ENCODE assay signal across 11 cellular contexts in the genomic region with DNA sequence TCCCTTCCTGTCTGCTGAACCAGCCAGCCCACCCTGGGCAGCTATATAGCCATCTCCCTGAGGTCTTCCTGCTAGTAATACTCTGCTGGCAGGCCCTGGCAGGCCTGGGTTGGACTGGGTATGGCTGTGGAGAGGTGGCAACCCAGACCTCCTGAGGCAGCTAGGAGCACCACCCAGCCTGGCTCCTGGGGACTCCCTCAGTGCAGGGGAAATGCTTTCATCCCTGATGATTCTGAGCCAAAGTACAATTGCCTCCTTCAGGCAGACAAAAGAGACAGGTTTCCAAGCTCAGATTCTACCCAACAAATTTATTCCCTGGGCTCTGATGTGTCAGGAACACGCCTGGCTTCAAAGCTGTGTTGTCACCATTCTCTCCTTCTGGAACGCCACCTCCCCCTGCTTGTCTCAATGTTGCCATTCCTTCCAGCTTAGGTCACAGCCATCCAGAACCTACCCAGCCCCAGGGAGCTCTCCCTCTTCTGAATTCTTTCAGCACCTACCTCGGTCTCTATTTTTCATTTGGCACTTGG. TPM values are rescaled to one million over a fixed set of nuclear protein-coding genes. Genes with fewer than 3 reads are reported as not detected.
DNase-seq lines count a peak whose midpoint lies in the region; ATAC-seq and TF ChIP-seq lines count a peak whose summit lies in the region.
"Had no signal": no experiment of that assay in that cellular context is flagged by ENCODE, and none has a peak within 500 bp of the region (broad histone marks: within the 10 kb centered on the region; RNA-seq: fewer than 3 reads in every experiment).

No MANE protein-coding gene starts in this region.

- H3K4me1 Mint-ChIP-seq in activated T-cell treated with anti-CD3 and anti-CD28 coated beads, Interleukin-2, amount 50 U/mL, for 72 hours (ENCODE audit: low read depth) = peaks cover 23% of the 10 kb centered on the region

- no peaks in the 10 kb centered on the region for H3K9me2 ChIP-seq in OCI-LY7 (ENCODE audit: insufficient read depth, low read length)

- in situ Hi-C loops in GM13976 (cut with MboI; ENCODE audit: low sequenced_read_pairs, unreplicated experiment) = no loop called here

- BruUV-seq in OCI-LY7 (replicated peaks; lab: Mats Ljungman, UMichigan) = no TSS peak

- H4K20me1 ChIP-seq in OCI-LY7 (ENCODE audit: insufficient read depth, low read length) (no peaks in the 10 kb centered on the region), osteoblast (ENCODE audit: insufficient read depth, low read length) (no peaks in the 10 kb centered on the region)

- peaks cover 23% of the 10 kb centered on the region for H3K4me1 ChIP-seq in OCI-LY7 (ENCODE audit: insufficient read depth, low read length, poor library complexity, severe bottlenecking)
- peaks cover 33% of the 10 kb centered on the region for H3K4me1 ChIP-seq in osteoblast (ENCODE audit: insufficient read depth, low read length)

- H3K79me2 ChIP-seq in OCI-LY7 (ENCODE audit: insufficient read depth, low read depth, low read length) = peaks cover 6% of the 10 kb centered on the region; the same call in 1 of the 2 replicates
- no peaks in the 10 kb centered on the region for H3K79me2 ChIP-seq in osteoblast (ENCODE audit: insufficient read depth, low read length)

- TF ChIP-seq CTCF in BJ (IDR thresholded peaks at IDR 0.05; ENCODE audit: insufficient read depth, low read depth, low read length) = no peak
- TF ChIP-seq CTCF in OCI-LY7 (conservative IDR thresholded peaks at IDR 0.05; ENCODE audit: low read length) = no peak
- no peak for TF ChIP-seq CTCF in osteoblast (IDR thresholded peaks at IDR 0.05; ENCODE audit: extremely low read depth, low read depth, low read length)
- TF ChIP-seq CTCF in GM13976 (IDR thresholded peaks at IDR 0.05; ENCODE audit: borderline replicate concordance, control extremely low read depth, extremely low read depth, insufficient read depth, missing control alignments) = no peak

- peak overlapping the region; percentile 81; the same call in 1 of the 2 replicates for H3K4me2 ChIP-seq in OCI-LY7 (ENCODE audit: low read length)
- peak overlapping the region; percentile 58 for H3K4me2 ChIP-seq in osteoblast (ENCODE audit: insufficient read depth, low read length)

- intact Hi-C loops in OCI-LY7 (cut with micrococcal nuclease; ENCODE audit: unreplicated experiment) = loop anchor here (10.0 kb wide), 1 partner anchor 390 kb away; a partner anchor contains a TSS

- H3K27ac ChIP-seq in OCI-LY7 (ENCODE audit: low read depth, low read length, poor library complexity, severe bottlenecking) (no peak overlapping the region), epithelial cell of prostate (peak overlapping the region; percentile 100), osteoblast (ENCODE audit: low read depth, low read length) (peak overlapping the region; percentile 90)

- CTCF ChIA-PET in BJ (lab: Yijun Ruan, JAX) = interaction anchor here (0.8 to 20.1 kb wide), 5 partner anchors 21 to 118 kb away, joined by 3 to 403 read pairs (median 4); a partner anchor contains a TSS
- CTCF ChIA-PET in OCI-LY7 (lab: Charles Lee; ENCODE audit: unreplicated experiment) = interaction anchor here (0.7 to 1.0 kb wide), 2 partner anchors 21 to 114 kb away, joined by 3 read pairs; no protein-coding TSS in a partner anchor

- H3K27me3 ChIP-seq in BJ (ENCODE audit: control insufficient read depth, insufficient read depth, low read length) (no peaks in the 10 kb centered on the region; the same call in 1 of the 2 replicates), osteoblast (ENCODE audit: insufficient read depth, low read length) (no peaks in the 10 kb centered on the region)

- no peak for ATAC-seq in HG03457 (IDR thresholded peaks at IDR 0.05; ENCODE audit: unreplicated experiment)
- no peak for ATAC-seq in activated T-cell treated with anti-CD3 and anti-CD28 coated beads, Interleukin-2, amount 50 U/mL, for 72 hours (replicated peaks in 1 of 2)

- H3K4me3 Mint-ChIP-seq in activated T-cell treated with anti-CD3 and anti-CD28 coated beads, Interleukin-2, amount 50 U/mL, for 72 hours = no peak overlapping the region

- POLR2A ChIA-PET in BJ (lab: Charles Lee) (interaction anchor here (0.5 kb wide), 1 partner anchor 97 kb away, joined by 5 read pairs; no protein-coding TSS in a partner anchor), OCI-LY7 (lab: Charles Lee) (interaction anchor here (0.6 to 1.3 kb wide), 5 partner anchors 9 to 128 kb away, joined by 3 to 4 read pairs (median 3); no protein-coding TSS in a partner anchor)

- H2AFZ ChIP-seq in OCI-LY7 (ENCODE audit: low read length) (no peak overlapping the region), osteoblast (ENCODE audit: low read length) (peak overlapping the region; percentile 18)

- DNase-seq in BJ (ENCODE audit: low read depth) = peak; percentile 50
- no peak for DNase-seq in OCI-LY7 (ENCODE audit: low spot score)
- peak; percentile 78 for DNase-seq in epithelial cell of prostate (ENCODE audit: low read depth, low spot score)
- DNase-seq in osteoblast (ENCODE audit: insufficient read length, low spot score, missing footprints) = peak; percentile 91
- DNase-seq in GM13976 (ENCODE audit: low spot score) = no peak
- DNase-seq in activated T-cell treated with anti-CD3 and anti-CD28 coated beads, Interleukin-2, amount 50 U/mL, for 72 hours = no peak
- DNase-seq in NCI-H1417 treated with DMSO at 0.1 percent for 48 hours (lab: John Stamatoyannopoulos, UW) = no peak
- DNase-seq: GF-D8; NK-92 treated with Interleukin-12 subunit alpha and Interleukin-12 subunit beta, amount 100 ng/mL, for 24 hours had no signal

- H3K36me3 ChIP-seq in BJ (ENCODE audit: control insufficient read depth, insufficient read depth, low read length) (no peaks in the 10 kb centered on the region), OCI-LY7 (ENCODE audit: insufficient read depth, low read length) (no peaks in the 10 kb centered on the region), osteoblast (ENCODE audit: insufficient read depth, low read length) (no peaks in the 10 kb centered on the region)

- no peak overlapping the region for H3K4me3 ChIP-seq in BJ (ENCODE audit: low read depth, low read length)
- no peak overlapping the region for H3K4me3 ChIP-seq in OCI-LY7 (ENCODE audit: low read depth, low read length, poor library complexity, severe bottlenecking)
- H3K4me3 ChIP-seq in osteoblast (ENCODE audit: insufficient read depth, low read length) = peak overlapping the region; percentile 11

- no peaks in the 10 kb centered on the region for H3K9me3 Mint-ChIP-seq in activated T-cell treated with anti-CD3 and anti-CD28 coated beads, Interleukin-2, amount 50 U/mL, for 72 hours

- H3K9me3 ChIP-seq in OCI-LY7 (ENCODE audit: low read length) (no peaks in the 10 kb centered on the region), osteoblast (ENCODE audit: low read depth, low read length) (no peaks in the 10 kb centered on the region)

- H3K27ac Mint-ChIP-seq in activated T-cell treated with anti-CD3 and anti-CD28 coated beads, Interleukin-2, amount 50 U/mL, for 72 hours = no peak overlapping the region

- no peaks in the 10 kb centered on the region for H3K27me3 Mint-ChIP-seq in activated T-cell treated with anti-CD3 and anti-CD28 coated beads, Interleukin-2, amount 50 U/mL, for 72 hours (ENCODE audit: low read depth)

- no peaks in the 10 kb centered on the region for H3K36me3 Mint-ChIP-seq in activated T-cell treated with anti-CD3 and anti-CD28 coated beads, Interleukin-2, amount 50 U/mL, for 72 hours (ENCODE audit: insufficient read depth in 2 of 2)

RNA-seq across cellular contexts. Expression of a gene that starts 4.7 kb away (rescaled TPM):
- polyA plus RNA-seq in BJ (2011; rRNA removed) = 45.0 and 57.3 TPM in 2 replicates
- polyA minus RNA-seq in BJ (2011; rRNA and poly(A)+ RNA removed) = 35.2 and 54.1 TPM in 2 replicates
- 49.9 and 53.0 TPM in 2 replicates for total RNA-seq in OCI-LY7 (2014; rRNA removed; shearing (Covaris generic))
- total RNA-seq in OCI-LY7 (2022) (55.3 and 58.7 TPM in 2 replicates), osteoblast (33.3 and 41.3 TPM in 2 replicates)
- total RNA-seq in activated T-cell treated with anti-CD3 and anti-CD28 coated beads, Interleukin-2, amount 50 U/mL, for 72 hours = 10 to 100 TPM; 71.1 to 88.1 TPM

RNA-seq across cellular contexts. Expression of a gene that starts 20.7 kb away (rescaled TPM):
- polyA plus RNA-seq in BJ (2011; rRNA removed) = 16.8 and 23.0 TPM in 2 replicates
- polyA minus RNA-seq in BJ (2011; rRNA and poly(A)+ RNA removed) = 3.8 and 7.0 TPM in 2 replicates
- 62.8 and 96.0 TPM in 2 replicates for total RNA-seq in OCI-LY7 (2014; rRNA removed; shearing (Covaris generic))
- total RNA-seq in OCI-LY7 (2022) = 181 and 186 TPM in 2 replicates
- 11.9 and 13.6 TPM in 2 replicates for total RNA-seq in osteoblast
- total RNA-seq in activated T-cell treated with anti-CD3 and anti-CD28 coated beads, Interleukin-2, amount 50 U/mL, for 72 hours = 10 to 100 TPM; 82.0 to 99.8 TPM

RNA-seq across cellular contexts. Expression of a gene that starts 21.4 kb away (rescaled TPM):
- not detected in 2 replicates for polyA plus RNA-seq in BJ (2011; rRNA removed)
- not detected in 2 replicates for polyA minus RNA-seq in BJ (2011; rRNA and poly(A)+ RNA removed)
- total RNA-seq in OCI-LY7 (2014; rRNA removed; shearing (Covaris generic)) = not detected in 2 replicates
- total RNA-seq in OCI-LY7 (2022) = 0.28 TPM in 1 of 2 replicates, not detected in the other
- not detected in 2 replicates for total RNA-seq in osteoblast
- not detected for total RNA-seq in activated T-cell treated with anti-CD3 and anti-CD28 coated beads, Interleukin-2, amount 50 U/mL, for 72 hours
- total RNA-seq: lower leg skin had no signal

RNA-seq across cellular contexts. Expression of a gene that starts 29.2 kb away (rescaled TPM):
- polyA plus RNA-seq in BJ (2011; rRNA removed) = 41.6 and 64.2 TPM in 2 replicates
- 28.6 and 49.6 TPM in 2 replicates for polyA minus RNA-seq in BJ (2011; rRNA and poly(A)+ RNA removed)
- 19.6 and 23.4 TPM in 2 replicates for total RNA-seq in OCI-LY7 (2014; rRNA removed; shearing (Covaris generic))
- total RNA-seq in OCI-LY7 (2022) = 39.5 and 42.8 TPM in 2 replicates
- 29.5 and 31.8 TPM in 2 replicates for total RNA-seq in osteoblast
- 10 to 100 TPM; 36.8 to 46.0 TPM for total RNA-seq in activated T-cell treated with anti-CD3 and anti-CD28 coated beads, Interleukin-2, amount 50 U/mL, for 72 hours

RNA-seq across cellular contexts. Expression of a gene that starts 29.2 kb away (rescaled TPM):
- 9.4 and 9.5 TPM in 2 replicates for polyA plus RNA-seq in BJ (2011; rRNA removed)
- polyA minus RNA-seq in BJ (2011; rRNA and poly(A)+ RNA removed) = 2.9 and 3.3 TPM in 2 replicates
- total RNA-seq in OCI-LY7 (2014; rRNA removed; shearing (Covaris generic)) = 2.7 and 8.6 TPM in 2 replicates
- total RNA-seq in OCI-LY7 (2022) = 6.4 and 6.9 TPM in 2 replicates
- 13.0 and 21.0 TPM in 2 replicates for total RNA-seq in osteoblast
- 1 to 10 TPM; 2.3 to 3.4 TPM for total RNA-seq in activated T-cell treated with anti-CD3 and anti-CD28 coated beads, Interleukin-2, amount 50 U/mL, for 72 hours

Comparison
In these comparisons a context has a peak if more than half of its experiments do, and no peak if none do; other contexts are left out.
1. DNase-seq: peak in BJ (single experiment), epithelial cell of prostate (single experiment) and osteoblast (single experiment); none in OCI-LY7 (single experiment), GM13976 (single experiment), activated T-cell treated with anti-CD3 and anti-CD28 coated beads, Interleukin-2, amount 50 U/mL, for 72 hours (0 of 2) and NCI-H1417 treated with DMSO at 0.1 percent for 48 hours (single experiment).